ENCODE assay signal across 1 cellular context in genomic region chr6:84278311-84278710, GRCh38.
TF ChIP-seq lines count a peak whose summit lies in the region.

No MANE protein-coding gene starts in this region.

TF ChIP-seq in GM23338, 12 proteins besides CTCF, POLR2A, EP300 and RAD21:
- TF ChIP-seq ETS1 (IDR thresholded peaks at IDR 0.05), result no peak
- no peak for TF ChIP-seq ZNF331 (CRISPR knock-in tag; IDR thresholded peaks at IDR 0.05; ENCODE audit: low read depth)
- TF ChIP-seq CREB1 (CRISPR knock-in tag; IDR thresholded peaks at IDR 0.05; ENCODE audit: low read depth), result no peak
- no peak for TF ChIP-seq JUNB (IDR thresholded peaks at IDR 0.05; ENCODE audit: unreplicated experiment)
- no peak for TF ChIP-seq EZH2 (IDR thresholded peaks at IDR 0.05; ENCODE audit: low read depth, unreplicated experiment)
- TF ChIP-seq ZNF114 (CRISPR knock-in tag; IDR thresholded peaks at IDR 0.05), result no peak
- TF ChIP-seq, protein P1, sequence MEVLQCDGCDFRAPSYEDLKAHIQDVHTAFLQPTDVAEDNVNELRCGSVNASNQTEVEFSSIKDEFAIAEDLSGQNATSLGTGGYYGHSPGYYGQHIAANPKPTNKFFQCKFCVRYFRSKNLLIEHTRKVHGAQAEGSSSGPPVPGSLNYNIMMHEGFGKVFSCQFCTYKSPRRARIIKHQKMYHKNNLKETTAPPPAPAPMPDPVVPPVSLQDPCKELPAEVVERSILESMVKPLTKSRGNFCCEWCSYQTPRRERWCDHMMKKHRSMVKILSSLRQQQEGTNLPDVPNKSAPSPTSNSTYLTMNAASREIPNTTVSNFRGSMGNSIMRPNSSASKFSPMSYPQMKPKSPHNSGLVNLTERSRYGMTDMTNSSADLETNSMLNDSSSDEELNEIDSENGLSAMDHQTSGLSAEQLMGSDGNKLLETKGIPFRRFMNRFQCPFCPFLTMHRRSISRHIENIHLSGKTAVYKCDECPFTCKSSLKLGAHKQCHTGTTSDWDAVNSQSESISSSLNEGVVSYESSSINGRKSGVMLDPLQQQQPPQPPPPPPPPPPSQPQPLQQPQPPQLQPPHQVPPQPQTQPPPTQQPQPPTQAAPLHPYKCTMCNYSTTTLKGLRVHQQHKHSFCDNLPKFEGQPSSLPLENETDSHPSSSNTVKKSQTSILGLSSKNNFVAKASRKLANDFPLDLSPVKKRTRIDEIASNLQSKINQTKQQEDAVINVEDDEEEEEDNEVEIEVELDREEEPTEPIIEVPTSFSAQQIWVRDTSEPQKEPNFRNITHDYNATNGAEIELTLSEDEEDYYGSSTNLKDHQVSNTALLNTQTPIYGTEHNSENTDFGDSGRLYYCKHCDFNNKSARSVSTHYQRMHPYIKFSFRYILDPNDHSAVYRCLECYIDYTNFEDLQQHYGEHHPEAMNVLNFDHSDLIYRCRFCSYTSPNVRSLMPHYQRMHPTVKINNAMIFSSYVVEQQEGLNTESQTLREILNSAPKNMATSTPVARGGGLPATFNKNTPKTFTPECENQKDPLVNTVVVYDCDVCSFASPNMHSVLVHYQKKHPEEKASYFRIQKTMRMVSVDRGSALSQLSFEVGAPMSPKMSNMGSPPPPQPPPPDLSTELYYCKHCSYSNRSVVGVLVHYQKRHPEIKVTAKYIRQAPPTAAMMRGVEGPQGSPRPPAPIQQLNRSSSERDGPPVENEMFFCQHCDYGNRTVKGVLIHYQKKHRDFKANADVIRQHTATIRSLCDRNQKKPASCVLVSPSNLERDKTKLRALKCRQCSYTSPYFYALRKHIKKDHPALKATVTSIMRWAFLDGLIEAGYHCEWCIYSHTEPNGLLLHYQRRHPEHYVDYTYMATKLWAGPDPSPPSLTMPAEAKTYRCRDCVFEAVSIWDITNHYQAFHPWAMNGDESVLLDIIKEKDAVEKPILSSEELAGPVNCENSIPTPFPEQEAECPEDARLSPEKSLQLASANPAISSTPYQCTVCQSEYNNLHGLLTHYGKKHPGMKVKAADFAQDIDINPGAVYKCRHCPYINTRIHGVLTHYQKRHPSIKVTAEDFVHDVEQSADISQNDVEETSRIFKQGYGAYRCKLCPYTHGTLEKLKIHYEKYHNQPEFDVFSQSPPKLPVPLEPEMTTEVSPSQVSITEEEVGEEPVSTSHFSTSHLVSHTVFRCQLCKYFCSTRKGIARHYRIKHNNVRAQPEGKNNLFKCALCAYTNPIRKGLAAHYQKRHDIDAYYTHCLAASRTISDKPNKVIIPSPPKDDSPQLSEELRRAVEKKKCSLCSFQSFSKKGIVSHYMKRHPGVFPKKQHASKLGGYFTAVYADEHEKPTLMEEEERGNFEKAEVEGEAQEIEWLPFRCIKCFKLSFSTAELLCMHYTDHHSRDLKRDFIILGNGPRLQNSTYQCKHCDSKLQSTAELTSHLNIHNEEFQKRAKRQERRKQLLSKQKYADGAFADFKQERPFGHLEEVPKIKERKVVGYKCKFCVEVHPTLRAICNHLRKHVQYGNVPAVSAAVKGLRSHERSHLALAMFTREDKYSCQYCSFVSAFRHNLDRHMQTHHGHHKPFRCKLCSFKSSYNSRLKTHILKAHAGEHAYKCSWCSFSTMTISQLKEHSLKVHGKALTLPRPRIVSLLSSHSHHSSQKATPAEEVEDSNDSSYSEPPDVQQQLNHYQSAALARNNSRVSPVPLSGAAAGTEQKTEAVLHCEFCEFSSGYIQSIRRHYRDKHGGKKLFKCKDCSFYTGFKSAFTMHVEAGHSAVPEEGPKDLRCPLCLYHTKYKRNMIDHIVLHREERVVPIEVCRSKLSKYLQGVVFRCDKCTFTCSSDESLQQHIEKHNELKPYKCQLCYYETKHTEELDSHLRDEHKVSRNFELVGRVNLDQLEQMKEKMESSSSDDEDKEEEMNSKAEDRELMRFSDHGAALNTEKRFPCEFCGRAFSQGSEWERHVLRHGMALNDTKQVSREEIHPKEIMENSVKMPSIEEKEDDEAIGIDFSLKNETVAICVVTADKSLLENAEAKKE (CRISPR knock-in tag; IDR thresholded peaks at IDR 0.05), result no peak
- no peak for TF ChIP-seq POLR2AphosphoS5 (IDR thresholded peaks at IDR 0.05; ENCODE audit: low read depth)
- no peak for TF ChIP-seq STAT1 (IDR thresholded peaks at IDR 0.05; ENCODE audit: unreplicated experiment)
- TF ChIP-seq, protein P2, sequence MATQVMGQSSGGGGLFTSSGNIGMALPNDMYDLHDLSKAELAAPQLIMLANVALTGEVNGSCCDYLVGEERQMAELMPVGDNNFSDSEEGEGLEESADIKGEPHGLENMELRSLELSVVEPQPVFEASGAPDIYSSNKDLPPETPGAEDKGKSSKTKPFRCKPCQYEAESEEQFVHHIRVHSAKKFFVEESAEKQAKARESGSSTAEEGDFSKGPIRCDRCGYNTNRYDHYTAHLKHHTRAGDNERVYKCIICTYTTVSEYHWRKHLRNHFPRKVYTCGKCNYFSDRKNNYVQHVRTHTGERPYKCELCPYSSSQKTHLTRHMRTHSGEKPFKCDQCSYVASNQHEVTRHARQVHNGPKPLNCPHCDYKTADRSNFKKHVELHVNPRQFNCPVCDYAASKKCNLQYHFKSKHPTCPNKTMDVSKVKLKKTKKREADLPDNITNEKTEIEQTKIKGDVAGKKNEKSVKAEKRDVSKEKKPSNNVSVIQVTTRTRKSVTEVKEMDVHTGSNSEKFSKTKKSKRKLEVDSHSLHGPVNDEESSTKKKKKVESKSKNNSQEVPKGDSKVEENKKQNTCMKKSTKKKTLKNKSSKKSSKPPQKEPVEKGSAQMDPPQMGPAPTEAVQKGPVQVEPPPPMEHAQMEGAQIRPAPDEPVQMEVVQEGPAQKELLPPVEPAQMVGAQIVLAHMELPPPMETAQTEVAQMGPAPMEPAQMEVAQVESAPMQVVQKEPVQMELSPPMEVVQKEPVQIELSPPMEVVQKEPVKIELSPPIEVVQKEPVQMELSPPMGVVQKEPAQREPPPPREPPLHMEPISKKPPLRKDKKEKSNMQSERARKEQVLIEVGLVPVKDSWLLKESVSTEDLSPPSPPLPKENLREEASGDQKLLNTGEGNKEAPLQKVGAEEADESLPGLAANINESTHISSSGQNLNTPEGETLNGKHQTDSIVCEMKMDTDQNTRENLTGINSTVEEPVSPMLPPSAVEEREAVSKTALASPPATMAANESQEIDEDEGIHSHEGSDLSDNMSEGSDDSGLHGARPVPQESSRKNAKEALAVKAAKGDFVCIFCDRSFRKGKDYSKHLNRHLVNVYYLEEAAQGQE (IDR thresholded peaks at IDR 0.05; ENCODE audit: unreplicated experiment), result no peak
- TF ChIP-seq EZH2phosphoT487 (IDR thresholded peaks at IDR 0.05; ENCODE audit: unreplicated experiment), result no peak
- no peak for TF ChIP-seq NANOG (IDR thresholded peaks at IDR 0.05; ENCODE audit: borderline replicate concordance)
